Comparison of ENCODE assay signal across 1 cellular context in the genomic region with DNA sequence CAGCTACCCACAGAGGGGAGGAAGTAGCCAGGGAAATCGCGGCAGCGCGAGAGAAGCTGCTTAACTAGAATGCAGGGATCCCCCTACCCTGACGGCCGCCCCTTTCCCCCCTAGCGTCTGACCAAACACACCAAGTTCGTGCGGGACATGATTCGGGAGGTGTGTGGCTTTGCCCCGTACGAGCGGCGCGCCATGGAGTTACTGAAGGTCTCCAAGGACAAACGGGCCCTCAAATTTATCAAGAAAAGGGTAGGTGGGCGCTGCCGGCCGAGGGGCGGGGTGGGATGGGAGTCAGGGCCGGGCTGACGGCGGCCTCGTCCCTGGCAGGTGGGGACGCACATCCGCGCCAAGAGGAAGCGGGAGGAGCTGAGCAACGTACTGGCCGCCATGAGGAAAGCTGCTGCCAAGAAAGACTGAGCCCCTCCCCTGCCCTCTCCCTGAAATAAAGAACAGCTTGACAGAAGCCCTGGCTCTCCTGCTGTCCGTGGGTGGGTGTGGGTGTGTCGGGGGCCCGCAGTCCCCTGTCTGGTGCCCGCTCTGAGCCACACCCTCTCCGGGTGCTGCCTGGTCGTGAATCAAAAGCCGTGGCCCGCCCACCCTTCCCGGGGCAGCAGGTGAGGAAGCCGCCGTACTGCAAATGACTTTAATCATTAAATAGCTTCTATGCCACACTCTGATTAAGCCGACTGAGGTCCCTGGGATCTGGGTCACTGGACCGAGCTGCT.
TF ChIP-seq lines count a peak whose summit lies in the region.

No MANE protein-coding gene starts in this region.

TF ChIP-seq in endothelial cell of umbilical vein, 7 proteins besides CTCF, POLR2A, EP300 and RAD21:
- TF ChIP-seq MYC (IDR thresholded peaks at IDR 0.05; ENCODE audit: low read depth, low read length) (no peak), POLR2AphosphoS5 (IDR thresholded peaks at IDR 0.05; ENCODE audit: insufficient read depth, low read depth, low read length) (no peak), EZH2 (IDR thresholded peaks at IDR 0.05; ENCODE audit: borderline replicate concordance, low read depth, low read length, severe bottlenecking) (no peak), JUN (IDR thresholded peaks at IDR 0.05; ENCODE audit: borderline replicate concordance, insufficient read depth, insufficient read length, low read depth) (no peak), FOS (IDR thresholded peaks at IDR 0.05; ENCODE audit: borderline replicate concordance, insufficient read depth, low read length) (no peak), GATA2 (IDR thresholded peaks at IDR 0.05; ENCODE audit: insufficient read depth, insufficient read length, low read depth, low read length) (no peak)
- TF ChIP-seq, protein P1, sequence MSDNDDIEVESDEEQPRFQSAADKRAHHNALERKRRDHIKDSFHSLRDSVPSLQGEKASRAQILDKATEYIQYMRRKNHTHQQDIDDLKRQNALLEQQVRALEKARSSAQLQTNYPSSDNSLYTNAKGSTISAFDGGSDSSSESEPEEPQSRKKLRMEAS (IDR thresholded peaks at IDR 0.05; ENCODE audit: insufficient read depth, insufficient read length), result no peak
